In the genomic region with DNA sequence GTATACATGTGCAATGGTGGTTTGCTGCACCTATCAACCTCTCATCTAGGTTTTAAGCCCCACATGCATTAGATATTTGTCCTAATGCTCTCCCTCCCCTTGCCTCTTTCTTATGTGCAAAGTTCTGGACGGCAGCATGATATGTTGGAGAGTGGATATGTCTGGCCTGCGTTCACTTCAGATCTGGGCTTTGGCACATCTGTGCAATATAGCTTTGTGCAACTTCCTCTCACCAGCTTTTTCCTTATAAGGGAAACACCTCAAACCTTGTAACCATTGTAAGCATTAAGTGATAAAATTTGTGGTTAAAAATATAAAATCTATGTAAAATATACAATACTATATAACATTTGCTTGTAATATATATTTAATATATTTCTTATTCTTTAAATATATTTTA, we compare ENCODE assay signal across 23 cellular contexts.
"Had no signal": no experiment of that assay in that cellular context is flagged by ENCODE, and none has a peak within 500 bp of the region (broad histone marks: within the 10 kb centered on the region; RNA-seq: fewer than 3 reads in every experiment).

No MANE protein-coding gene starts in this region.

- DNase-seq: activated CD4-positive, alpha-beta T cell treated with anti-CD3 and anti-CD28 coated beads for 4 hours; activated CD4-positive, alpha-beta T cell treated with anti-CD3 and anti-CD28 coated beads, Interleukin-2, amount 50 U/mL, for 48 hours; activated CD4-positive, CD25-positive, alpha-beta regulatory T cell; activated effector memory CD4-positive, alpha-beta T cell treated with anti-CD3 and anti-CD28 coated beads, Interleukin-2, amount 50 U/mL, for 16 hours; activated naive CD4-positive, alpha-beta T cell treated with anti-CD3 and anti-CD28 coated beads, Interleukin-2, amount 10 ng/mL, durations not matched to agents 7 days and 5 days; activated T-cell treated with anti-CD3 and anti-CD28 coated beads, Interleukin-2, amount 50 U/mL, for 72 hours; amygdala; foreskin fibroblast; heart right ventricle; islet precursor cell; left cardiac atrium; ovary; spleen; stimulated activated CD4-positive, alpha-beta T cell treated with anti-CD3 and anti-CD28 coated beads, Interleukin-4, amount 100 ng/mL, for 1 hour; stimulated activated naive CD4-positive, alpha-beta T cell treated with Interleukin-2 at 50 U/mL for 16 hours had no signal

- H3K4me1 ChIP-seq: prostate gland, spleen, vagina had no signal

- H3K36me3 Mint-ChIP-seq: activated naive CD4-positive, alpha-beta T cell treated with anti-CD3 and anti-CD28 coated beads, Interleukin-2, amount 10 ng/mL, durations not matched to agents 7 days and 5 days; memory B cell; type B pancreatic cell had no signal

- ATAC-seq: activated T-cell treated with anti-CD3 and anti-CD28 coated beads, Interleukin-2, amount 50 U/mL, for 72 hours; heart right ventricle; left cardiac atrium had no signal

- H3K9me3 Mint-ChIP-seq: activated naive CD4-positive, alpha-beta T cell treated with anti-CD3 and anti-CD28 coated beads, Interleukin-2, amount 10 ng/mL, durations not matched to agents 7 days and 5 days; activated T-cell treated with anti-CD3 and anti-CD28 coated beads, Interleukin-2, amount 50 U/mL, for 72 hours; nephron; type B pancreatic cell had no signal

- H3K4me1 Mint-ChIP-seq: activated naive CD4-positive, alpha-beta T cell treated with anti-CD3 and anti-CD28 coated beads, Interleukin-2, amount 10 ng/mL, durations not matched to agents 7 days and 5 days; memory B cell had no signal

- H3K4me3 ChIP-seq: heart right ventricle, ovary, prostate gland, right atrium auricular region, spleen, thoracic aorta, vagina had no signal

- H3K27me3 ChIP-seq: heart right ventricle, neutrophil, ovary, right atrium auricular region, spleen, vagina had no signal

- H3K4me3 Mint-ChIP-seq: activated naive CD4-positive, alpha-beta T cell treated with anti-CD3 and anti-CD28 coated beads, Interleukin-2, amount 10 ng/mL, durations not matched to agents 7 days and 5 days; activated T-cell treated with anti-CD3 and anti-CD28 coated beads, Interleukin-2, amount 50 U/mL, for 72 hours; memory B cell; nephron; type B pancreatic cell had no signal

- H3K9me3 ChIP-seq: heart right ventricle, neutrophil, ovary, prostate gland, right atrium auricular region, spleen, thoracic aorta, vagina had no signal

- H3K27ac Mint-ChIP-seq: activated naive CD4-positive, alpha-beta T cell treated with anti-CD3 and anti-CD28 coated beads, Interleukin-2, amount 10 ng/mL, durations not matched to agents 7 days and 5 days; activated T-cell treated with anti-CD3 and anti-CD28 coated beads, Interleukin-2, amount 50 U/mL, for 72 hours; memory B cell; nephron; type B pancreatic cell had no signal

- H3K36me3 ChIP-seq: heart right ventricle, neutrophil, ovary, prostate gland, right atrium auricular region, spleen, thoracic aorta, vagina had no signal
